ENCODE assay signal across 19 cellular contexts in genomic region chr7:157300406-157300770, GRCh38. TPM values are rescaled to one million over a fixed set of nuclear protein-coding genes. Genes with fewer than 3 reads are reported as not detected.
A peak's percentile ranks its signal among the peaks of the same experiment; 100 is the strongest.
DNase-seq lines count a peak whose midpoint lies in the region; ATAC-seq, FAIRE-seq and TF ChIP-seq lines count a peak whose summit lies in the region.
"Had no signal": no experiment of that assay in that cellular context is flagged by ENCODE, and none has a peak within 500 bp of the region (broad histone marks: within the 10 kb centered on the region; RNA-seq: fewer than 3 reads in every experiment).

No MANE protein-coding gene starts in this region.

- no peak for TF ChIP-seq POLR2A in ovary (IDR thresholded peaks at IDR 0.05)

- H3K27ac Mint-ChIP-seq in activated T-helper 17 cell treated with anti-CD3 and anti-CD28 coated beads, Interleukin-2, amount 50 U/mL, for 72 hours, result no peak overlapping the region
- no peak overlapping the region for H3K27ac Mint-ChIP-seq in memory B cell
- H3K27ac Mint-ChIP-seq in stimulated activated naive B cell treated with anti-CD40 and anti-IgM and Interleukin-4, amounts not matched to agents 10 μg/mL and 1 μg/mL and 100 μg/mL, for 72 hours, result peak overlapping the region; percentile 42
- H3K27ac Mint-ChIP-seq in T-helper 2 cell treated with Interferon-gamma antibody and Interleukin-4, amounts not matched to agents 5 μg/mL and 100 μg/mL, for 36 hours, result no peak overlapping the region
- H3K27ac Mint-ChIP-seq: nephron progenitor cell had no signal

- peak overlapping the region; percentile 47 for H3K4me3 ChIP-seq in left ventricle myocardium inferior
- H3K4me3 ChIP-seq in right atrium auricular region, result no peak overlapping the region
- H3K4me3 ChIP-seq in small intestine (ENCODE audit: low read depth in 1 of 2, low read length in 2 of 2), result no peak overlapping the region
- no peak overlapping the region for H3K4me3 ChIP-seq in ovary
- H3K4me3 ChIP-seq: stomach, upper lobe of right lung had no signal

- peaks cover 6% of the 10 kb centered on the region for H3K36me3 Mint-ChIP-seq in activated T-helper 17 cell treated with anti-CD3 and anti-CD28 coated beads, Interleukin-2, amount 50 U/mL, for 72 hours (ENCODE audit: low read depth)
- no peaks in the 10 kb centered on the region for H3K36me3 Mint-ChIP-seq in memory B cell
- H3K36me3 Mint-ChIP-seq in stimulated activated naive B cell treated with anti-CD40 and anti-IgM and Interleukin-4, amounts not matched to agents 10 μg/mL and 1 μg/mL and 100 μg/mL, for 72 hours, result no peaks in the 10 kb centered on the region
- H3K36me3 Mint-ChIP-seq in T-helper 2 cell treated with Interferon-gamma antibody and Interleukin-4, amounts not matched to agents 5 μg/mL and 100 μg/mL, for 36 hours (ENCODE audit: low read depth), result no peaks in the 10 kb centered on the region

- no peaks in the 10 kb centered on the region for H3K36me3 ChIP-seq in left ventricle myocardium inferior
- no peaks in the 10 kb centered on the region for H3K36me3 ChIP-seq in right atrium auricular region
- H3K36me3 ChIP-seq in small intestine (ENCODE audit: control insufficient read depth in 2 of 2, insufficient read depth in 2 of 2, low read length in 2 of 2), result no peaks in the 10 kb centered on the region
- no peaks in the 10 kb centered on the region for H3K36me3 ChIP-seq in ovary
- H3K36me3 ChIP-seq: brain microvascular endothelial cell, stomach, upper lobe of right lung had no signal

- H3K27me3 Mint-ChIP-seq in activated T-helper 17 cell treated with anti-CD3 and anti-CD28 coated beads, Interleukin-2, amount 50 U/mL, for 72 hours, result no peaks in the 10 kb centered on the region
- H3K27me3 Mint-ChIP-seq in memory B cell, result peaks cover 13% of the 10 kb centered on the region
- H3K27me3 Mint-ChIP-seq in stimulated activated naive B cell treated with anti-CD40 and anti-IgM and Interleukin-4, amounts not matched to agents 10 μg/mL and 1 μg/mL and 100 μg/mL, for 72 hours, result peaks cover 0 to 13% of the 10 kb centered on the region in 2 donors
- no peaks in the 10 kb centered on the region for H3K27me3 Mint-ChIP-seq in T-helper 2 cell treated with Interferon-gamma antibody and Interleukin-4, amounts not matched to agents 5 μg/mL and 100 μg/mL, for 36 hours (ENCODE audit: low read depth)

- no peak for TF ChIP-seq CTCF in left ventricle myocardium inferior (IDR thresholded peaks at IDR 0.05; ENCODE audit: borderline replicate concordance)
- no peak for TF ChIP-seq CTCF in right atrium auricular region (IDR thresholded peaks at IDR 0.05)
- no peak for TF ChIP-seq CTCF in ovary (IDR thresholded peaks at IDR 0.05)

- ATAC-seq in activated T-helper 17 cell treated with anti-CD3 and anti-CD28 coated beads, Interleukin-2, amount 50 U/mL, for 72 hours (replicated peaks), result no peak
- ATAC-seq in memory B cell (ENCODE audit: low read depth), result no peak
- no peak for ATAC-seq in stimulated activated naive B cell treated with anti-CD40 and anti-IgM and Interleukin-4, amounts not matched to agents 10 μg/mL and 1 μg/mL and 100 μg/mL, for 72 hours (replicated peaks)

- no peak overlapping the region for H3K27ac ChIP-seq in left ventricle myocardium inferior (replicated peaks)
- no peak overlapping the region for H3K27ac ChIP-seq in right atrium auricular region
- H3K27ac ChIP-seq in small intestine (ENCODE audit: low read depth in 1 of 2, low read length in 1 of 2), result no peak overlapping the region
- H3K27ac ChIP-seq in ovary, result no peak overlapping the region
- H3K27ac ChIP-seq: brain microvascular endothelial cell, KMS-11, stomach, upper lobe of right lung had no signal

- no peak for FAIRE-seq in small intestine (lab: Jason Lieb, UNC)

- H3K4me1 ChIP-seq in left ventricle myocardium inferior, result no peaks in the 10 kb centered on the region
- H3K4me1 ChIP-seq in right atrium auricular region, result no peaks in the 10 kb centered on the region
- H3K4me1 ChIP-seq in small intestine (ENCODE audit: control insufficient read depth in 2 of 2, insufficient read depth in 1 of 2, low read depth in 1 of 2, low read length in 1 of 2), result no peaks in the 10 kb centered on the region
- H3K4me1 ChIP-seq in ovary (ENCODE audit: insufficient read depth), result no peaks in the 10 kb centered on the region

- H3K27me3 ChIP-seq in left ventricle myocardium inferior (ENCODE audit: low read depth) (peaks cover 14% of the 10 kb centered on the region), right atrium auricular region (no peaks in the 10 kb centered on the region), small intestine (ENCODE audit: control insufficient read depth in 2 of 2, insufficient read depth in 2 of 2, low read length in 2 of 2) (no peaks in the 10 kb centered on the region), ovary (no peaks in the 10 kb centered on the region)
- H3K27me3 ChIP-seq: brain microvascular endothelial cell, upper lobe of right lung had no signal

- H3K4me3 Mint-ChIP-seq in activated T-helper 17 cell treated with anti-CD3 and anti-CD28 coated beads, Interleukin-2, amount 50 U/mL, for 72 hours, result peak overlapping the region; percentile 82
- peak overlapping the region; percentile 5 for H3K4me3 Mint-ChIP-seq in memory B cell
- no peak overlapping the region for H3K4me3 Mint-ChIP-seq in stimulated activated naive B cell treated with anti-CD40 and anti-IgM and Interleukin-4, amounts not matched to agents 10 μg/mL and 1 μg/mL and 100 μg/mL, for 72 hours
- H3K4me3 Mint-ChIP-seq in T-helper 2 cell treated with Interferon-gamma antibody and Interleukin-4, amounts not matched to agents 5 μg/mL and 100 μg/mL, for 36 hours, result no peak overlapping the region
- H3K4me3 Mint-ChIP-seq: activated naive CD8-positive, alpha-beta T cell treated with anti-CD3 and anti-CD28 coated beads, Interleukin-2, amount 10 ng/mL, durations not matched to agents 7 days and 5 days; activated T-helper 1 cell treated with anti-CD3 and anti-CD28 coated beads, Interleukin-12 subunit alpha, Interleukin-12 subunit beta, Interleukin-2, Interleukin-4 antibody, amounts not matched to agents 30 ng/mL and 10 ng/mL and 1 ng/mL, durations not matched to agents 14 hours and 24 hours and 36 hours; nephron progenitor cell had no signal

- TF ChIP-seq EP300 in ovary (IDR thresholded peaks at IDR 0.05), result no peak

- intact Hi-C loops in left ventricle myocardium inferior (cut with micrococcal nuclease), result no loop called here
- intact Hi-C loops in ovary (cut with DNase I), result no loop called here

- DNase-seq in left ventricle myocardium inferior (no peak), right atrium auricular region (ENCODE audit: low spot score) (no peak), memory B cell (ENCODE audit: low spot score in 2 of 2) (no peak), small intestine (no peak), ovary (no peak)
- no peak for DNase-seq in stimulated activated naive B cell treated with anti-CD40 and anti-IgM and Interleukin-4, amounts not matched to agents 10 μg/mL and 1 μg/mL and 100 μg/mL, for 72 hours
- DNase-seq in T-helper 2 cell treated with Interferon-gamma antibody and Interleukin-4, amounts not matched to agents 5 μg/mL and 100 μg/mL, for 36 hours (ENCODE audit: low spot score), result no peak
- DNase-seq: activated naive CD8-positive, alpha-beta T cell treated with anti-CD3 and anti-CD28 coated beads, Interleukin-2, amount 10 ng/mL, durations not matched to agents 7 days and 5 days; brain microvascular endothelial cell; dermis blood vessel endothelial cell; NCI-H1092 treated with DMSO at 0.1 percent for 48 hours; NCI-H2081 treated with DMSO at 0.1 percent for 48 hours; NCI-H510A; stomach; upper lobe of right lung had no signal

- 81 to 88% (median 81%) methylated on average over 22 of the region's 22 CpGs for WGBS in small intestine, 3 donors
- WGBS in ovary, 3 donors, result 63 to 77% (median 63%) methylated on average over 22 of the region's 22 CpGs

- H3K9me3 Mint-ChIP-seq in activated T-helper 17 cell treated with anti-CD3 and anti-CD28 coated beads, Interleukin-2, amount 50 U/mL, for 72 hours, result no peaks in the 10 kb centered on the region
- H3K9me3 Mint-ChIP-seq in memory B cell, result no peaks in the 10 kb centered on the region
- peaks cover 0 to 6% of the 10 kb centered on the region in 2 donors for H3K9me3 Mint-ChIP-seq in stimulated activated naive B cell treated with anti-CD40 and anti-IgM and Interleukin-4, amounts not matched to agents 10 μg/mL and 1 μg/mL and 100 μg/mL, for 72 hours
- no peaks in the 10 kb centered on the region for H3K9me3 Mint-ChIP-seq in T-helper 2 cell treated with Interferon-gamma antibody and Interleukin-4, amounts not matched to agents 5 μg/mL and 100 μg/mL, for 36 hours
- H3K9me3 Mint-ChIP-seq: activated T-helper 1 cell treated with anti-CD3 and anti-CD28 coated beads, Interleukin-12 subunit alpha, Interleukin-12 subunit beta, Interleukin-2, Interleukin-4 antibody, amounts not matched to agents 30 ng/mL and 10 ng/mL and 1 ng/mL, durations not matched to agents 14 hours and 24 hours and 36 hours; nephron progenitor cell had no signal

- H3K4me1 Mint-ChIP-seq in activated T-helper 17 cell treated with anti-CD3 and anti-CD28 coated beads, Interleukin-2, amount 50 U/mL, for 72 hours, result peaks cover 33% of the 10 kb centered on the region
- H3K4me1 Mint-ChIP-seq in memory B cell, result peaks cover 25% of the 10 kb centered on the region
- peaks cover 28 to 41% of the 10 kb centered on the region in 2 donors for H3K4me1 Mint-ChIP-seq in stimulated activated naive B cell treated with anti-CD40 and anti-IgM and Interleukin-4, amounts not matched to agents 10 μg/mL and 1 μg/mL and 100 μg/mL, for 72 hours
- peaks cover 31% of the 10 kb centered on the region for H3K4me1 Mint-ChIP-seq in T-helper 2 cell treated with Interferon-gamma antibody and Interleukin-4, amounts not matched to agents 5 μg/mL and 100 μg/mL, for 36 hours (ENCODE audit: low read depth)

- H3K9me3 ChIP-seq in left ventricle myocardium inferior (replicated peaks) (no peaks in the 10 kb centered on the region), right atrium auricular region (no peaks in the 10 kb centered on the region), small intestine (ENCODE audit: control insufficient read depth, low read depth) (no peaks in the 10 kb centered on the region), ovary (no peaks in the 10 kb centered on the region)
- H3K9me3 ChIP-seq: stomach, upper lobe of right lung had no signal

RNA-seq across cellular contexts. Expression of gene DNAJB6, which starts 36.4 kb away (rescaled TPM):
- 211 TPM for total RNA-seq in left ventricle myocardium inferior
- 100 to 1,000 TPM; 134 to 137 TPM for total RNA-seq in right atrium auricular region
- total RNA-seq in activated T-helper 17 cell treated with anti-CD3 and anti-CD28 coated beads, Interleukin-2, amount 50 U/mL, for 72 hours, result 100 to 1,000 TPM; 113 to 118 TPM
- 10 to 100 TPM; 61.7 to 72.0 (median 61.9) TPM for polyA plus RNA-seq in small intestine
- total RNA-seq in ovary, result 100 to 1,000 TPM in 2 of 7 donors, 10 to 100 TPM in 5; 79.0 to 106 (median 86.7) TPM
- 100 to 1,000 TPM; 106 to 154 TPM for polyA plus RNA-seq in ovary

Comparison
In these comparisons a context has a peak if more than half of its experiments do, and no peak if none do; other contexts are left out.
1. H3K4me3 Mint-ChIP-seq: peak in activated T-helper 17 cell treated with anti-CD3 and anti-CD28 coated beads, Interleukin-2, amount 50 U/mL, for 72 hours (single experiment) and memory B cell (single experiment); none in stimulated activated naive B cell treated with anti-CD40 and anti-IgM and Interleukin-4, amounts not matched to agents 10 μg/mL and 1 μg/mL and 100 μg/mL, for 72 hours (0 of 2) and T-helper 2 cell treated with Interferon-gamma antibody and Interleukin-4, amounts not matched to agents 5 μg/mL and 100 μg/mL, for 36 hours (single experiment).